Comparison of ENCODE assay signal across 24 cellular contexts in the genomic region with DNA sequence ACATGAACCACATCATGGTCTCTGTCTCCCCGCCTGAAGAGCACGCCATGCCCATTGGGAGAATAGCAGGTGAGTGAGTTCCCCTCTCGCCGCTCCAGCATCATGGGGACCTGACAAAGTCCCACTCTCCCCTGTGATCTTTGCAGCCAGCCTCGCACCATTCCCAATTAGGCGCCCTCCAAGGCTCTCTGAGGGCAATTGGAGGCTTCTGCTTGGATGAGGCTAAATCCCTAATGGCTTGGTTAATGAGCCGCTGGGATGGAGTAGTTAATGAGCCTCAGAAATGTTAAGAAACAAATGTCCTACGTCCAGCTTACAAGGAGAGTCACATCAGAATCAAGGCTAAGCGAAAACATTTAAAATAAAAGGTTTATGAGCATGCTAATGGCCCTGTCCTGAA.
"Had no signal": no experiment of that assay in that cellular context is flagged by ENCODE, and none has a peak within 500 bp of the region (broad histone marks: within the 10 kb centered on the region; RNA-seq: fewer than 3 reads in every experiment).

No MANE protein-coding gene starts in this region.

- H3K4me3 ChIP-seq: coronary artery, left lung, pancreas, right lobe of liver, stomach, testis, tibial artery had no signal

- H3K27me3 ChIP-seq: left lung, neutrophil, pancreas, right lobe of liver, stomach, testis, tibial artery had no signal

- H3K27ac ChIP-seq: left lung, neutrophil, pancreas, right lobe of liver, stomach, testis had no signal

- DNase-seq: central memory CD4-positive, alpha-beta T cell; effector memory CD8-positive, alpha-beta T cell; head of caudate nucleus; left cardiac atrium; left lung; mesendoderm; midbrain; naive thymus-derived CD4-positive, alpha-beta T cell; pancreas; right lobe of liver; small intestine; stimulated activated CD4-positive, alpha-beta T cell treated with anti-CD3 and anti-CD28 coated beads, Interleukin-12 subunit alpha, Interleukin-12 subunit beta, amount 100 ng/mL, for 4 hours; stimulated activated CD4-positive, alpha-beta T cell treated with anti-CD3 and anti-CD28 coated beads, Interleukin-1b, Interleukin-23, amount 100 ng/mL, for 48 hours; stimulated activated CD4-positive, alpha-beta T cell treated with anti-CD3 and anti-CD28 coated beads, Interleukin-4, amount 100 ng/mL, for 1 hour; stimulated activated CD8-positive, alpha-beta memory T cell treated with anti-CD3 and anti-CD28 coated beads, Interleukin-4, amount 100 ng/mL, for 48 hours; stimulated activated naive CD4-positive, alpha-beta T cell treated with Interleukin-2 at 50 U/mL for 16 hours; stomach; substantia nigra; testis; tibial artery had no signal

- H3K4me1 Mint-ChIP-seq: nephron had no signal

- H3K27me3 Mint-ChIP-seq: effector memory CD8-positive, alpha-beta T cell; naive thymus-derived CD4-positive, alpha-beta T cell; type B pancreatic cell had no signal

- H3K27ac Mint-ChIP-seq: effector memory CD8-positive, alpha-beta T cell; naive thymus-derived CD4-positive, alpha-beta T cell; nephron; type B pancreatic cell had no signal

- H3K4me3 Mint-ChIP-seq: effector memory CD8-positive, alpha-beta T cell; naive thymus-derived CD4-positive, alpha-beta T cell; nephron; type B pancreatic cell had no signal

- H3K9me3 ChIP-seq: neutrophil, pancreas, testis had no signal
